In genomic region chr12:20602671-20603402, GRCh38 we compare ENCODE assay signal across 14 cellular contexts.
A peak's percentile ranks its signal among the peaks of the same experiment; 100 is the strongest.
DNase-seq lines count a peak whose midpoint lies in the region; ATAC-seq and TF ChIP-seq lines count a peak whose summit lies in the region.
"Had no signal": no experiment of that assay in that cellular context is flagged by ENCODE, and none has a peak within 500 bp of the region (broad histone marks: within the 10 kb centered on the region; RNA-seq: fewer than 3 reads in every experiment).

No MANE protein-coding gene starts in this region.

- H3K4me3 ChIP-seq in cardiac fibroblast (replicated peaks in 1 of 2; ENCODE audit: low read depth in 2 of 2, low read length in 2 of 2) (no peak overlapping the region), kidney epithelial cell (ENCODE audit: low read depth, low read length) (no peak overlapping the region), stomach smooth muscle (ENCODE audit: low read length in 2 of 2) (no peak overlapping the region), Karpas-422 (ENCODE audit: low read length) (no peak overlapping the region)
- H3K4me3 ChIP-seq: dorsolateral prefrontal cortex, suprapubic skin had no signal

- H3K27me3 ChIP-seq in kidney epithelial cell (ENCODE audit: control insufficient read depth, insufficient read depth, low read length) (no peaks in the 10 kb centered on the region), stomach smooth muscle (ENCODE audit: control insufficient read depth in 1 of 2, insufficient read depth in 2 of 2, low read length in 2 of 2) (no peaks in the 10 kb centered on the region), Karpas-422 (ENCODE audit: low read length) (no peaks in the 10 kb centered on the region)
- H3K27me3 ChIP-seq: dorsolateral prefrontal cortex, suprapubic skin had no signal

- H3K4me1 ChIP-seq in stomach smooth muscle (ENCODE audit: control insufficient read depth, insufficient read depth, low read length) (peaks cover 2% of the 10 kb centered on the region), Karpas-422 (ENCODE audit: low read length) (no peaks in the 10 kb centered on the region)
- H3K4me1 ChIP-seq: suprapubic skin had no signal

- H2AFZ ChIP-seq in Karpas-422 (ENCODE audit: low read length): no peak overlapping the region

- no peaks in the 10 kb centered on the region for H3K79me2 ChIP-seq in Karpas-422 (ENCODE audit: low read length)

- H3K36me3 ChIP-seq in kidney epithelial cell (ENCODE audit: control insufficient read depth, insufficient read depth, low read length) (no peaks in the 10 kb centered on the region), stomach smooth muscle (ENCODE audit: control insufficient read depth in 2 of 2, insufficient read depth in 2 of 2, low read length in 2 of 2) (no peaks in the 10 kb centered on the region), Karpas-422 (ENCODE audit: insufficient read depth, low read length) (no peaks in the 10 kb centered on the region)
- H3K36me3 ChIP-seq: suprapubic skin had no signal

- ATAC-seq in GM19023 (IDR thresholded peaks at IDR 0.05; ENCODE audit: unreplicated experiment): no peak
- ATAC-seq in HG03135 (IDR thresholded peaks at IDR 0.05; ENCODE audit: unreplicated experiment): no peak

- peak; percentile 77 for DNase-seq in HS-5 (ENCODE audit: low read depth)
- peak; percentile 33 to 88 for DNase-seq in cardiac fibroblast (ENCODE audit: low read depth in 2 of 2)
- peak; percentile 48 for DNase-seq in kidney epithelial cell (ENCODE audit: low read depth)
- no peak for DNase-seq in Karpas-422
- DNase-seq in NCI-H82 treated with DMSO at 0.1 percent for 48 hours (lab: John Stamatoyannopoulos, UW; ENCODE audit: unreplicated experiment): no peak
- DNase-seq: activated naive CD4-positive, alpha-beta T cell treated with anti-CD3 and anti-CD28 coated beads, Interleukin-2, amount 10 ng/mL, durations not matched to agents 7 days and 5 days; dorsolateral prefrontal cortex; head of caudate nucleus; mesendoderm; NCI-H446 had no signal

- no peak overlapping the region for H3K4me2 ChIP-seq in Karpas-422 (ENCODE audit: low read depth, low read length, poor library complexity, severe bottlenecking)

- H3K9me3 ChIP-seq in stomach smooth muscle (ENCODE audit: control insufficient read depth in 2 of 2, low read length in 2 of 2) (no peaks in the 10 kb centered on the region), Karpas-422 (ENCODE audit: low read length) (no peaks in the 10 kb centered on the region)
- H3K9me3 ChIP-seq: suprapubic skin had no signal

- no peaks in the 10 kb centered on the region for H4K20me1 ChIP-seq in Karpas-422 (ENCODE audit: insufficient read depth, low read depth, low read length)

- TF ChIP-seq CTCF in cardiac fibroblast (IDR thresholded peaks at IDR 0.05; ENCODE audit: low read depth, low read length) (no peak), kidney epithelial cell (IDR thresholded peaks at IDR 0.05; ENCODE audit: insufficient read depth, low read length, poor library complexity, severe bottlenecking) (no peak)

- H3K9ac ChIP-seq in stomach smooth muscle (ENCODE audit: low read length in 2 of 2) (peak overlapping the region in 1 of 2 donors; percentile 25), Karpas-422 (ENCODE audit: low read length) (no peak overlapping the region)

- H3K9me2 ChIP-seq in Karpas-422 (replicated peaks; ENCODE audit: insufficient read depth, low read length): no peaks in the 10 kb centered on the region

- peak overlapping the region; percentile 46 for H3K27ac ChIP-seq in stomach smooth muscle (ENCODE audit: low read length)
- no peak overlapping the region for H3K27ac ChIP-seq in Karpas-422 (ENCODE audit: low read length)
- H3K27ac ChIP-seq: suprapubic skin had no signal

Comparison
In these comparisons a context has a peak if more than half of its experiments do, and no peak if none do; other contexts are left out.
1. DNase-seq: peak in HS-5 (single experiment), cardiac fibroblast (2 of 2) and kidney epithelial cell (single experiment); none in Karpas-422 (single experiment) and NCI-H82 treated with DMSO at 0.1 percent for 48 hours (single experiment).